In the genomic region with DNA sequence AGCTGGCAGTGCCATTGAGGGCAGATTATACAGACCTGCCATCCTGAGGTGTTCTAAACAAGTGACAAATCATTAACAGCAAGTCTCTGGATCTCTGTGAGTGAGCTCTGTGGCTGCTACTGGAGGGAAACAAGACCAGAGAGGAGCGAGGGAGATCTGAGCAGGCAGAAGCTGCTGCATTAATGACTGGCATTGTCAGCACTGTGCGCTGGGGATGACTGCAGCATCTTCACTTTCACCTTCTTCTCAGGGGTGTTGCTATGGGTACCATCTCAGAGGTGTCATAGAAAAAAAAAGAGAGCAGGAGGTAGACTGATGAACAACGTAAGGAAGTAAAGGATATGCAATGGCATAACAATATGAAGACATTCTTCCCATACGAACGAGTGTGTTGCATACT, we compare ENCODE assay signal across 16 cellular contexts.
DNase-seq lines count a peak whose midpoint lies in the region; ATAC-seq, FAIRE-seq and TF ChIP-seq lines count a peak whose summit lies in the region.
"Had no signal": no experiment of that assay in that cellular context is flagged by ENCODE, and none has a peak within 500 bp of the region (broad histone marks: within the 10 kb centered on the region; RNA-seq: fewer than 3 reads in every experiment).

No MANE protein-coding gene starts in this region.

- intact Hi-C loops in HepG2 (cut with micrococcal nuclease; ENCODE audit: unreplicated experiment) (no loop called here), right lobe of liver (cut with DNase I) (no loop called here), head of caudate nucleus (cut with DNase I) (no loop called here), PC-9 (cut with micrococcal nuclease; ENCODE audit: unreplicated experiment) (no loop called here)

- ATAC-seq in HepG2 (no peak), right lobe of liver (no peak), GM21515 (IDR thresholded peaks at IDR 0.05; ENCODE audit: unreplicated experiment) (no peak)

- H3K27ac ChIP-seq in HepG2 (ENCODE audit: extremely low read length, insufficient read depth, low read length), result no peak overlapping the region
- H3K27ac ChIP-seq in right lobe of liver, result no peak overlapping the region
- H3K27ac ChIP-seq in neural cell (ENCODE audit: low read length), result peak overlapping the region; percentile 38
- no peak overlapping the region for H3K27ac ChIP-seq in small intestine (ENCODE audit: low read depth in 1 of 2, low read length in 1 of 2)
- no peak overlapping the region for H3K27ac ChIP-seq in PC-9
- H3K27ac ChIP-seq: BLaER1, GM23248 had no signal

- in situ Hi-C loops in HepG2 (cut with HindIII; ENCODE audit: extremely low pct_ligation_motif_present, low pct_unique_long_range_greater_than_20kb), result no loop called here

- WGBS in HepG2 (ENCODE audit: low lambda C conversion rate), result 12% methylated on average over 5 of the region's 5 CpGs
- WGBS in right lobe of liver (ENCODE audit: insufficient coverage, low coverage, low lambda C conversion rate, missing lambda C conversion rate), result 76% methylated on average over 4 of the region's 5 CpGs
- 22 to 73% (median 40%) methylated on average over 5 of the region's 5 CpGs for WGBS in small intestine, 3 donors

- H3K9me3 ChIP-seq in HepG2 (ENCODE audit: low read length), result no peaks in the 10 kb centered on the region
- no peaks in the 10 kb centered on the region for H3K9me3 ChIP-seq in right lobe of liver
- no peaks in the 10 kb centered on the region for H3K9me3 ChIP-seq in neural cell (ENCODE audit: low read length)
- no peaks in the 10 kb centered on the region for H3K9me3 ChIP-seq in small intestine (ENCODE audit: control insufficient read depth, low read depth)
- no peaks in the 10 kb centered on the region for H3K9me3 ChIP-seq in PC-9 (ENCODE audit: insufficient read depth, low read depth)
- H3K9me3 ChIP-seq: BLaER1, Caco-2 had no signal

- POLR2A ChIA-PET in HepG2 (lab: Yijun Ruan, JAX) (no interaction called here), PC-9 (lab: Charles Lee; ENCODE audit: unreplicated experiment) (no interaction called here)

- no peaks in the 10 kb centered on the region for H3K9me2 ChIP-seq in neural cell (ENCODE audit: insufficient read depth, low read length)
- no peaks in the 10 kb centered on the region for H3K9me2 ChIP-seq in PC-9 (ENCODE audit: insufficient read depth)

- H3K9ac ChIP-seq in HepG2 (ENCODE audit: insufficient read depth, low read depth, low read length), result no peak overlapping the region
- no peak overlapping the region for H3K9ac ChIP-seq in neural cell (ENCODE audit: low read length)
- H3K9ac ChIP-seq: BLaER1, GM23248 had no signal

- H3K4me2 ChIP-seq in HepG2 (ENCODE audit: low read depth, low read length) (no peak overlapping the region), neural cell (ENCODE audit: low read length) (no peak overlapping the region), PC-9 (no peak overlapping the region)
- H3K4me2 ChIP-seq: BLaER1 had no signal

- no peaks in the 10 kb centered on the region for H3K36me3 ChIP-seq in HepG2 (replicated peaks in 1 of 2; ENCODE audit: control insufficient read depth in 1 of 2, insufficient read depth in 2 of 2, low read length in 2 of 2)
- H3K36me3 ChIP-seq in right lobe of liver, result no peaks in the 10 kb centered on the region
- H3K36me3 ChIP-seq in neural cell (ENCODE audit: insufficient read depth, low read length), result no peaks in the 10 kb centered on the region
- no peaks in the 10 kb centered on the region for H3K36me3 ChIP-seq in small intestine (ENCODE audit: control insufficient read depth in 2 of 2, insufficient read depth in 2 of 2, low read length in 2 of 2)
- no peaks in the 10 kb centered on the region for H3K36me3 ChIP-seq in PC-9 (ENCODE audit: low read depth)
- H3K36me3 ChIP-seq: BLaER1 had no signal

- no peak for TF ChIP-seq CTCF in HepG2 (CRISPR knock-in tag; IDR thresholded peaks at IDR 0.05)
- TF ChIP-seq CTCF in right lobe of liver (IDR thresholded peaks at IDR 0.05), result no peak
- no peak for TF ChIP-seq CTCF in neural cell (IDR thresholded peaks at IDR 0.05; ENCODE audit: poor library complexity, severe bottlenecking)
- no peak for TF ChIP-seq CTCF in PC-9 (conservative IDR thresholded peaks at IDR 0.05)

- TF ChIP-seq RAD21 in HepG2 (CRISPR knock-in tag; IDR thresholded peaks at IDR 0.05) (no peak), neural cell (conservative IDR thresholded peaks at IDR 0.05) (no peak)

- H4K20me1 ChIP-seq in HepG2 (ENCODE audit: insufficient read depth, low read length), result no peaks in the 10 kb centered on the region
- no peaks in the 10 kb centered on the region for H4K20me1 ChIP-seq in neural cell (ENCODE audit: insufficient read depth)
- H4K20me1 ChIP-seq in PC-9 (ENCODE audit: insufficient read depth), result no peaks in the 10 kb centered on the region
- H4K20me1 ChIP-seq: BLaER1 had no signal

- TF ChIP-seq EP300 in HepG2 (IDR thresholded peaks at IDR 0.05; ENCODE audit: low read depth in 2 of 2, low read length in 2 of 2) (no peak), HepG2 (CRISPR knock-in tag; IDR thresholded peaks at IDR 0.05; ENCODE audit: borderline replicate concordance) (no peak), neural cell (conservative IDR thresholded peaks at IDR 0.05; ENCODE audit: poor library complexity, severe bottlenecking) (peak; percentile 58)

- H3F3A ChIP-seq in neural cell (ENCODE audit: insufficient read depth, low read length, poor library complexity, severe bottlenecking) (no peaks in the 10 kb centered on the region), PC-9 (ENCODE audit: insufficient read depth, low read depth) (no peaks in the 10 kb centered on the region)

- CTCF ChIA-PET in HepG2 (lab: Yijun Ruan, JAX; ENCODE audit: low intra/inter-chr PET ratio, low total read pairs), result no interaction called here
- CTCF ChIA-PET in PC-9 (lab: Charles Lee), result no interaction called here

- no peaks in the 10 kb centered on the region for H3K79me2 ChIP-seq in HepG2 (ENCODE audit: insufficient read depth, low read length)
- H3K79me2 ChIP-seq in neural cell (replicated peaks; ENCODE audit: insufficient read depth, low read length), result no peaks in the 10 kb centered on the region
- H3K79me2 ChIP-seq in PC-9 (ENCODE audit: low read depth), result no peaks in the 10 kb centered on the region

- H2AFZ ChIP-seq in HepG2 (ENCODE audit: low read length) (peak overlapping the region; percentile 15), neural cell (ENCODE audit: low read depth, low read length) (no peak overlapping the region), PC-9 (no peak overlapping the region)
- H2AFZ ChIP-seq: GM23248 had no signal

- H3K4me1 ChIP-seq in HepG2 (ENCODE audit: insufficient read depth, low read length) (no peaks in the 10 kb centered on the region), right lobe of liver (no peaks in the 10 kb centered on the region), small intestine (ENCODE audit: control insufficient read depth in 2 of 2, insufficient read depth in 1 of 2, low read depth in 1 of 2, low read length in 1 of 2) (no peaks in the 10 kb centered on the region), PC-9 (replicated peaks; ENCODE audit: insufficient read depth) (no peaks in the 10 kb centered on the region)
- H3K4me1 ChIP-seq: BLaER1, Caco-2 had no signal

- H3K4me3 ChIP-seq in HepG2 (replicated peaks in 1 of 3; ENCODE audit: insufficient read depth in 1 of 3, low read depth in 2 of 3, low read length in 3 of 3) (no peak overlapping the region), right lobe of liver (no peak overlapping the region), neural cell (ENCODE audit: low read length) (peak overlapping the region; percentile 22), small intestine (ENCODE audit: low read depth in 1 of 2, low read length in 2 of 2) (no peak overlapping the region), PC-9 (no peak overlapping the region)
- H3K4me3 ChIP-seq: BLaER1, GM23248 had no signal

- DNase-seq in HepG2 (ENCODE audit: low spot score) (no peak), right lobe of liver (no peak), head of caudate nucleus (peak in 32 of 42 donors; percentile 13 to 59 (median 32)), small intestine (peak; percentile 39), PC-9 (no peak)
- no peak for DNase-seq in activated T-cell treated with anti-CD3 and anti-CD28 coated beads, Interleukin-2, amount 50 U/mL, for 48 hours
- DNase-seq: 8988T; AML-193; Caco-2; CD8-positive, alpha-beta memory T cell; GF-D8; GM23248; H7 had no signal

- FAIRE-seq in HepG2 (lab: Jason Lieb, UNC) (no peak), small intestine (lab: Jason Lieb, UNC) (no peak)

- BruUV-seq in HepG2 (replicated peaks; lab: Mats Ljungman, UMichigan) (no TSS peak), PC-9 (replicated peaks; lab: Mats Ljungman, UMichigan) (no TSS peak)

- no peaks in the 10 kb centered on the region for H3K27me3 ChIP-seq in HepG2 (ENCODE audit: control insufficient read depth in 1 of 2, insufficient read depth in 2 of 2, low read length in 2 of 2)
- H3K27me3 ChIP-seq in right lobe of liver, result no peaks in the 10 kb centered on the region
- no peaks in the 10 kb centered on the region for H3K27me3 ChIP-seq in neural cell (ENCODE audit: insufficient read depth, low read depth, low read length)
- no peaks in the 10 kb centered on the region for H3K27me3 ChIP-seq in small intestine (ENCODE audit: control insufficient read depth in 2 of 2, insufficient read depth in 2 of 2, low read length in 2 of 2)
- H3K27me3 ChIP-seq in PC-9 (ENCODE audit: insufficient read depth, low read depth), result no peaks in the 10 kb centered on the region
- H3K27me3 ChIP-seq: BLaER1 had no signal

- TF ChIP-seq POLR2A in HepG2 (IDR thresholded peaks at IDR 0.05; ENCODE audit: insufficient read depth in 1 of 2, low read depth in 2 of 2, low read length in 2 of 2), result no peak
- no peak for TF ChIP-seq POLR2A in right lobe of liver (IDR thresholded peaks at IDR 0.05)

TF ChIP-seq in neural cell, 6 proteins besides CTCF, POLR2A, EP300 and RAD21 (continues in another document):
- TF ChIP-seq EZH2 (IDR thresholded peaks at IDR 0.05; ENCODE audit: borderline replicate concordance, insufficient read depth, low read length, poor library complexity, severe bottlenecking) (no peak), MXI1 (conservative IDR thresholded peaks at IDR 0.05; ENCODE audit: poor library complexity, severe bottlenecking) (no peak)

Comparison
In these comparisons a context has a peak if more than half of its experiments do, and no peak if none do; other contexts are left out.
1. DNase-seq: peak in head of caudate nucleus (32 of 42) and small intestine (single experiment); none in HepG2 (single experiment), right lobe of liver (0 of 3), activated T-cell treated with anti-CD3 and anti-CD28 coated beads, Interleukin-2, amount 50 U/mL, for 48 hours (0 of 2) and PC-9 (0 of 2).